Comparison of ENCODE assay signal across 8 cellular contexts in genomic region chr10:37860494-37861190, GRCh38. TPM values are rescaled to one million over a fixed set of nuclear protein-coding genes. Genes with fewer than 3 reads are reported as not detected.
DNase-seq lines count a peak whose midpoint lies in the region; ATAC-seq and TF ChIP-seq lines count a peak whose summit lies in the region.

No MANE protein-coding gene starts in this region.

- no peaks in the 10 kb centered on the region for H3K27me3 ChIP-seq in thoracic aorta (replicated peaks; ENCODE audit: insufficient read depth)

- ATAC-seq in GM18861 (IDR thresholded peaks at IDR 0.05; ENCODE audit: unreplicated experiment) (peak; percentile 20), thoracic aorta (ENCODE audit: insufficient number of reproducible peaks, low FRiP score, low read depth) (no peak), GM21381 (IDR thresholded peaks at IDR 0.05; ENCODE audit: unreplicated experiment) (no peak), HG02571 (IDR thresholded peaks at IDR 0.05; ENCODE audit: unreplicated experiment) (no peak)

- no peaks in the 10 kb centered on the region for H3K9me3 ChIP-seq in thoracic aorta

- H3K27ac ChIP-seq in thoracic aorta = peak overlapping the region; percentile 26 to 42

- no peak for TF ChIP-seq CTCF in thoracic aorta (IDR thresholded peaks at IDR 0.05)

- H3K36me3 ChIP-seq in thoracic aorta = no peaks in the 10 kb centered on the region

- H3K4me3 ChIP-seq in thoracic aorta = no peak overlapping the region

- DNase-seq in NCI-H446 treated with DMSO at 0.1 percent for 48 hours (lab: John Stamatoyannopoulos, UW) (peak; percentile 6), fibroblast of peridontal ligament (ENCODE audit: extremely low read depth) (peak; percentile 88), thoracic aorta (ENCODE audit: low spot score) (no peak), posterior cingulate gyrus (no peak)
- DNase-seq in activated naive CD4-positive, alpha-beta T cell treated with anti-CD3 and anti-CD28 coated beads, Interleukin-2, amount 50 U/mL, for 16 hours = no peak

- peaks cover 10 to 17% of the 10 kb centered on the region in 2 donors for H3K4me1 ChIP-seq in thoracic aorta (ENCODE audit: control insufficient read depth in 1 of 2, low read depth in 2 of 2)

- intact Hi-C loops in posterior cingulate gyrus (cut with DNase I) = no loop called here

RNA-seq across cellular contexts. Expression of gene ZNF248, which starts 3.2 kb away (rescaled TPM):
- 10 to 100 TPM; 16.4 to 21.2 TPM for total RNA-seq in thoracic aorta

Comparison
In these comparisons a context has a peak if more than half of its experiments do, and no peak if none do; other contexts are left out.
1. DNase-seq: peak in NCI-H446 treated with DMSO at 0.1 percent for 48 hours (single experiment) and fibroblast of peridontal ligament (single experiment); none in thoracic aorta (single experiment), posterior cingulate gyrus (0 of 10) and activated naive CD4-positive, alpha-beta T cell treated with anti-CD3 and anti-CD28 coated beads, Interleukin-2, amount 50 U/mL, for 16 hours (single experiment).